Comparison of ENCODE assay signal across 1 cellular context in the genomic region with DNA sequence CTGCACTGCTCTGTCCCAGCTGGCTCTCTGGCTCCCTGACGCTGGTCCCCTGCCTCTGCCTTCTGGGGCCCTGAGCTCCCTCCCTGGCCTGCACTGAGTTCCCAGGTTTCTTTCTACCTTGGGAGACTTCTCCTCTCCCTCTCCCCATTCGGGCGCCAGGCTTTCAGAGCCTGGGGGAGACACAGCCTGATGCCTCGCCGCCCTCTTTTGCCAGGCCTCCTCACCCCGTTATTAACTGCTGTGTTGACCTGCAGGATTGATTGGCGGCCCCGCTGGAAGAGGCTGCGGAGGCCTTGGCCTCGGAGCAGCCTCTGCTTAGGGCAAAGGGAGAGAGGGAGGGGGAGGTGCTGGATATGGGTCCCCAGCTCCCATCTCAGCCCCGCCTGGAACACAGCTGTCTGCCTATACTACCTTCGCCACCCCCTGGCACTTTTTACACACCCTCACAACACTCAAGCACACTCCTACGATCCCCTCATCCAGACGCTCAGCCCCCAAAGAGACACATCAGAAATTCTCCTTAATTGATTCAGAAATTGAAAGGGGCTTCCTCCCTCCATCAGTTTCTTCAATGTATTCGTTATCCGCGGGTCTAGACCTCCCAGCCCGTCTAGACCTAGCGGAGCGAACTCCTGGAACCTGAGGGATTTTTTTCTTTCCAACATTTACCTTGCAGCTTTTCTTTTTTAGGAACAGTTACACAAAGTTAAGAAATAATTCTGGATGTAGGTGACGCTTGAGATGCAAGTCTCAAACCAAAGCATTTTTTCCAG.
TF ChIP-seq lines count a peak whose summit lies in the region.

No MANE protein-coding gene starts in this region.

TF ChIP-seq in H1, 55 proteins besides CTCF, POLR2A, EP300 and RAD21:
- TF ChIP-seq SIX5 (IDR thresholded peaks at IDR 0.05; ENCODE audit: low read depth, low read length) (no peak), CBX8 (IDR thresholded peaks at IDR 0.05; ENCODE audit: borderline replicate concordance, low read depth, low read length) (no peak; the same call in 1 of the 2 replicates), CTBP2 (IDR thresholded peaks at IDR 0.05; ENCODE audit: borderline replicate concordance, insufficient read depth, insufficient read length, low read length) (no peak), RNF2 (IDR thresholded peaks at IDR 0.05; ENCODE audit: borderline replicate concordance, low read depth, low read length, missing control alignments, poor library complexity, severe bottlenecking) (peak; percentile 82), KDM1A (IDR thresholded peaks at IDR 0.05; ENCODE audit: borderline replicate concordance, low read length) (peak; percentile 84), RFX5 (IDR thresholded peaks at IDR 0.05; ENCODE audit: borderline replicate concordance, low read depth, low read length) (no peak), BRCA1 (IDR thresholded peaks at IDR 0.05; ENCODE audit: low read depth, low read length) (no peak)
